Comparison of ENCODE assay signal across 9 cellular contexts in genomic region chr3:38022887-38023709, GRCh38. TPM values are rescaled to one million over a fixed set of nuclear protein-coding genes. Genes with fewer than 3 reads are reported as not detected.
DNase-seq lines count a peak whose midpoint lies in the region; ATAC-seq and TF ChIP-seq lines count a peak whose summit lies in the region.
"Had no signal": no experiment of that assay in that cellular context is flagged by ENCODE, and none has a peak within 500 bp of the region (broad histone marks: within the 10 kb centered on the region; RNA-seq: fewer than 3 reads in every experiment).

No MANE protein-coding gene starts in this region.

- peak overlapping the region in 1 of 2 experiments; percentile 73; a peak in 2 of 4 replicates for H3K4me3 ChIP-seq in SK-N-SH (ENCODE audit: low read depth in 2 of 2, low read length in 1 of 2)
- peak overlapping the region; percentile 75 to 88 for H3K4me3 ChIP-seq in foreskin fibroblast (ENCODE audit: low read depth in 1 of 2, low read length in 2 of 2)
- peak overlapping the region; percentile 79 for H3K4me3 ChIP-seq in skeletal muscle satellite cell (ENCODE audit: low read length)

- H2AFZ ChIP-seq in SK-N-SH (ENCODE audit: low read depth): no peak overlapping the region

- H3K9ac ChIP-seq in SK-N-SH (no peak overlapping the region), skeletal muscle satellite cell (ENCODE audit: low read depth, low read length) (no peak overlapping the region)

- H3K4me1 ChIP-seq in SK-N-SH (ENCODE audit: control insufficient read depth in 1 of 2, insufficient read depth in 2 of 2, low read depth in 1 of 2, low read length in 1 of 2) (peaks cover 6 to 41% of the 10 kb centered on the region in 2 experiments; a peak in 1 of 4 replicates), skeletal muscle satellite cell (ENCODE audit: control insufficient read depth, insufficient read depth, low read length) (peaks cover 21% of the 10 kb centered on the region)

- H3K79me2 ChIP-seq in SK-N-SH (ENCODE audit: insufficient read depth): peaks cover 10% of the 10 kb centered on the region; the same call in 1 of the 2 replicates

- no peak for TF ChIP-seq EP300 in SK-N-SH (IDR thresholded peaks at IDR 0.05; ENCODE audit: borderline replicate concordance in 1 of 2, low read depth in 1 of 2, low read length in 1 of 2)

- H3K27me3 ChIP-seq in SK-N-SH (ENCODE audit: insufficient read depth) (no peaks in the 10 kb centered on the region), skeletal muscle satellite cell (ENCODE audit: control insufficient read depth, insufficient read depth, low read length) (no peaks in the 10 kb centered on the region)

- TF ChIP-seq RAD21 in SK-N-SH (IDR thresholded peaks at IDR 0.05; ENCODE audit: low read length): no peak

- peaks cover 3% of the 10 kb centered on the region; the same call in 1 of the 2 replicates for H4K20me1 ChIP-seq in SK-N-SH (ENCODE audit: insufficient read depth)

- H3K9me2 ChIP-seq in SK-N-SH: no peaks in the 10 kb centered on the region

- CTCF ChIA-PET in SK-N-SH (lab: Yijun Ruan, JAX): interaction anchor here (0.9 to 1.6 kb wide), 3 partner anchors 18 to 457 kb away, joined by 3 to 8 read pairs (median 3); no protein-coding TSS in a partner anchor

- H3F3A ChIP-seq in SK-N-SH (replicated peaks; ENCODE audit: insufficient read depth): peaks cover 13% of the 10 kb centered on the region

- peaks cover 0 to 2% of the 10 kb centered on the region in 2 experiments for H3K36me3 ChIP-seq in SK-N-SH (replicated peaks in 1 of 2; ENCODE audit: control insufficient read depth in 1 of 2, insufficient read depth in 2 of 2, low read length in 1 of 2)
- H3K36me3 ChIP-seq in skeletal muscle satellite cell (ENCODE audit: insufficient read depth, low read length): peaks cover 16% of the 10 kb centered on the region

- DNase-seq in SK-N-SH (no peak), foreskin fibroblast (no peak), SHP77 (lab: John Stamatoyannopoulos, UW) (no peak), G401 (ENCODE audit: low spot score) (no peak), NOMO-1 (lab: John Stamatoyannopoulos, UW; ENCODE audit: unreplicated experiment in 2 of 2) (no peak)
- DNase-seq in activated CD4-positive, CD25-positive, alpha-beta regulatory T cell treated with anti-CD3 and anti-CD28 coated beads, Interleukin-2, amount 50 U/mL, for 72 hours: peak; percentile 29

- no peak overlapping the region for H3K27ac ChIP-seq in SK-N-SH (ENCODE audit: low read depth in 2 of 2, low read length in 1 of 2)

- WGBS in SK-N-SH (ENCODE audit: low lambda C conversion rate): 93% methylated on average over 6 of the region's 6 CpGs

- in situ Hi-C loops in G401 (cut with HindIII; ENCODE audit: low sequenced_read_pairs): no loop called here

- ATAC-seq in SK-N-SH treated with all-trans-retinoic acid at 6 μM for 48 hours: no peak

- H3K9me3 ChIP-seq in SK-N-SH (no peaks in the 10 kb centered on the region), skeletal muscle satellite cell (replicated peaks; ENCODE audit: low read length) (no peaks in the 10 kb centered on the region)

- H3K4me2 ChIP-seq in SK-N-SH (peak overlapping the region; percentile 88), skeletal muscle satellite cell (ENCODE audit: low read length) (peak overlapping the region; percentile 90)

- no peak for TF ChIP-seq CTCF in SK-N-SH (IDR thresholded peaks at IDR 0.05)
- TF ChIP-seq CTCF in foreskin fibroblast (IDR thresholded peaks at IDR 0.05; ENCODE audit: low read depth, low read length): no peak

- POLR2A ChIA-PET in SK-N-SH (lab: Yijun Ruan, JAX): no interaction called here

TF ChIP-seq in SK-N-SH, 30 proteins besides CTCF, POLR2A, EP300 and RAD21 (continues in another document):
- TF ChIP-seq IRF3 (IDR thresholded peaks at IDR 0.05; ENCODE audit: low read depth, low read length) (no peak), MEF2A (IDR thresholded peaks at IDR 0.05; ENCODE audit: borderline replicate concordance, low read depth) (no peak), CHD2 (IDR thresholded peaks at IDR 0.05; ENCODE audit: low read length, partially characterized antibody) (no peak), NFIC (IDR thresholded peaks at IDR 0.05; ENCODE audit: borderline replicate concordance) (no peak), ELF1 (IDR thresholded peaks at IDR 0.05) (no peak), YY1 (IDR thresholded peaks at IDR 0.05; ENCODE audit: low read depth) (no peak), SMC3 (IDR thresholded peaks at IDR 0.05; ENCODE audit: low read depth, low read length) (no peak), ZBTB33 (IDR thresholded peaks at IDR 0.05; ENCODE audit: borderline replicate concordance, low read depth) (no peak), JUND (IDR thresholded peaks at IDR 0.05) (no peak), POLR2AphosphoS5 (IDR thresholded peaks at IDR 0.05; ENCODE audit: low read depth, low read length) (no peak)

TF ChIP-seq in SK-N-SH treated with all-trans-retinoic acid at 6 μM for 48 hours, 23 proteins besides CTCF, POLR2A, EP300 and RAD21:
- TF ChIP-seq TCF4 (CRISPR knock-in tag; IDR thresholded peaks at IDR 0.05; ENCODE audit: borderline replicate concordance): no peak
- TF ChIP-seq TOX (CRISPR knock-in tag; IDR thresholded peaks at IDR 0.05; ENCODE audit: borderline replicate concordance): no peak
- no peak for TF ChIP-seq CSDC2 (CRISPR knock-in tag; IDR thresholded peaks at IDR 0.05)
- TF ChIP-seq, protein P1, sequence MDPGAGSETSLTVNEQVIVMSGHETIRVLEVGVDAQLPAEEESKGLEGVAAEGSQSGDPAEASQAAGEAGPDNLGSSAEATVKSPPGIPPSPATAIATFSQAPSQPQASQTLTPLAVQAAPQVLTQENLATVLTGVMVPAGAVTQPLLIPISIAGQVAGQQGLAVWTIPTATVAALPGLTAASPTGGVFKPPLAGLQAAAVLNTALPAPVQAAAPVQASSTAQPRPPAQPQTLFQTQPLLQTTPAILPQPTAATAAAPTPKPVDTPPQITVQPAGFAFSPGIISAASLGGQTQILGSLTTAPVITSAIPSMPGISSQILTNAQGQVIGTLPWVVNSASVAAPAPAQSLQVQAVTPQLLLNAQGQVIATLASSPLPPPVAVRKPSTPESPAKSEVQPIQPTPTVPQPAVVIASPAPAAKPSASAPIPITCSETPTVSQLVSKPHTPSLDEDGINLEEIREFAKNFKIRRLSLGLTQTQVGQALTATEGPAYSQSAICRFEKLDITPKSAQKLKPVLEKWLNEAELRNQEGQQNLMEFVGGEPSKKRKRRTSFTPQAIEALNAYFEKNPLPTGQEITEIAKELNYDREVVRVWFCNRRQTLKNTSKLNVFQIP (CRISPR knock-in tag; IDR thresholded peaks at IDR 0.05; ENCODE audit: borderline replicate concordance, low read depth): no peak
- no peak for TF ChIP-seq ZC3H10 (CRISPR knock-in tag; IDR thresholded peaks at IDR 0.05)
- no peak for TF ChIP-seq ZFP3 (CRISPR knock-in tag; IDR thresholded peaks at IDR 0.05)
- TF ChIP-seq ESRRG (CRISPR knock-in tag; IDR thresholded peaks at IDR 0.05): no peak
- TF ChIP-seq ZNF70 (CRISPR knock-in tag; IDR thresholded peaks at IDR 0.05): no peak
TF ChIP-seq in SK-N-SH treated with all-trans-retinoic acid at 6 μM for 48 hours: peak in this region for 0.

RNA-seq across cellular contexts. Expression of gene PLCD1, which starts 6.3 kb away (rescaled TPM):
- 15.2 and 20.2 TPM in 2 replicates for polyA plus RNA-seq in SK-N-SH (2012; rRNA removed)
- polyA plus RNA-seq in SK-N-SH (2012; cell fraction: cytosol; rRNA removed): 7.3 and 10.6 TPM in 2 replicates
- polyA plus RNA-seq in SK-N-SH (2012; cell fraction: nucleus; rRNA removed): 65.0 and 85.7 TPM in 2 replicates
- 21.5 and 25.1 TPM in 2 replicates for total RNA-seq in skeletal muscle satellite cell (2012; rRNA removed)
- 8.7 and 9.0 TPM in 2 replicates for total RNA-seq in G401 (2014; rRNA removed; shearing (Covaris generic))

RNA-seq across cellular contexts. Expression of gene DLEC1, which starts 15.9 kb away (rescaled TPM):
- polyA plus RNA-seq in SK-N-SH (2012; rRNA removed): 0.02 TPM in 1 of 2 replicates, not detected in the other
- polyA plus RNA-seq in SK-N-SH (2012; cell fraction: cytosol; rRNA removed): not detected in 2 replicates
- polyA plus RNA-seq in SK-N-SH (2012; cell fraction: nucleus; rRNA removed): 0.01 TPM in 2 replicates
- under 0.01 TPM in 1 of 2 replicates, not detected in the other for total RNA-seq in skeletal muscle satellite cell (2012; rRNA removed)
- not detected in 2 replicates for total RNA-seq in G401 (2014; rRNA removed; shearing (Covaris generic))
- total RNA-seq: glomerular endothelial cell had no signal

RNA-seq across cellular contexts. Expression of gene VILL, which starts 32.5 kb away (rescaled TPM):
- 8.6 and 8.8 TPM in 2 replicates for polyA plus RNA-seq in SK-N-SH (2012; rRNA removed)
- 2.4 and 3.9 TPM in 2 replicates for polyA plus RNA-seq in SK-N-SH (2012; cell fraction: cytosol; rRNA removed)
- 28.7 and 29.0 TPM in 2 replicates for polyA plus RNA-seq in SK-N-SH (2012; cell fraction: nucleus; rRNA removed)
- total RNA-seq in skeletal muscle satellite cell (2012; rRNA removed): 4.3 and 7.6 TPM in 2 replicates
- total RNA-seq in G401 (2014; rRNA removed; shearing (Covaris generic)): 7.1 and 8.2 TPM in 2 replicates
